ENCODE assay signal across 35 cellular contexts in the genomic region with DNA sequence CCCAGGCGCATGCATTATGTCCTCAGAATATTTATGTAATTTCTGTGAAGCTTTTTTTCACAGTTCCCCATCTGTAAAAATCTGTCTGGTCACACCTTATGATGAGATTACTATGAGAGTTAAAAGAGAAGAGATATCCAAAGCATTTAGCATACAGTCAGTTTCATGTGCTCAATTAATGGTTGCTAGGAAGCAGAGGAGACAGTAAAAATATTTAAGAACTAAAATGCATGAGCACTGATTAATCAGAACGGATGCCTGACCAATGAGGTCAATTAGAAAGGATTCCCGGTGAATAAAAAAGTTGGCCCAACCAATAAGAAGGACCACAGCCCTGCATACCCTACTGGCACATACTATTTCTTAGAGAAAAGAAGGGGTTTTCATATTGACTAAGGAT.
"Had no signal": no experiment of that assay in that cellular context is flagged by ENCODE, and none has a peak within 500 bp of the region (broad histone marks: within the 10 kb centered on the region; RNA-seq: fewer than 3 reads in every experiment).

No MANE protein-coding gene starts in this region.

- H3K27ac ChIP-seq: ascending aorta, body of pancreas, Peyer's patch, SJSA1, WERI-Rb-1 had no signal

- ATAC-seq: activated CD8-positive, alpha-beta T cell treated with anti-CD3 and anti-CD28 coated beads for 36 hours; activated T-cell treated with anti-CD3 and anti-CD28 coated beads, Interleukin-2, amount 50 U/mL, for 72 hours; activated T-helper 17 cell treated with anti-CD3 and anti-CD28 coated beads, Interleukin-2, amount 50 U/mL, for 72 hours; body of pancreas had no signal

- H3K4me3 ChIP-seq: ascending aorta, body of pancreas, Peyer's patch, SJSA1 had no signal

- H3K4me1 ChIP-seq: ascending aorta, body of pancreas, Peyer's patch had no signal

- H3K9me3 ChIP-seq: ascending aorta, body of pancreas, Peyer's patch, SJSA1 had no signal

- DNase-seq: activated CD4-positive, alpha-beta T cell treated with anti-CD3 and anti-CD28 coated beads for 1 hour; activated CD4-positive, alpha-beta T cell treated with anti-CD3 and anti-CD28 coated beads, Interleukin-2, amount 10 ng/mL, durations not matched to agents 24 days and 14 days; activated CD4-positive, alpha-beta T cell treated with anti-CD3 and anti-CD28 coated beads, Interleukin-2, amount 50 U/mL, for 4 hours; activated CD4-positive, CD25-positive, alpha-beta regulatory T cell; activated CD8-positive, alpha-beta T cell treated with anti-CD3 and anti-CD28 coated beads for 36 hours; activated effector memory CD4-positive, alpha-beta T cell treated with anti-CD3 and anti-CD28 coated beads, Interleukin-2, amount 50 U/mL, for 16 hours; activated naive CD4-positive, alpha-beta T cell; activated naive CD4-positive, alpha-beta T cell treated with anti-CD3 and anti-CD28 coated beads, Interleukin-2, amount 50 U/mL, for 16 hours; activated naive CD8-positive, alpha-beta T cell treated with anti-CD3 and anti-CD28 coated beads, Interleukin-2, amount 10 ng/mL, durations not matched to agents 7 days and 5 days; activated T-cell treated with anti-CD3 and anti-CD28 coated beads, Interleukin-2, amount 50 U/mL, for 1 hour; activated T-cell treated with anti-CD3 and anti-CD28 coated beads, Interleukin-2, amount 50 U/mL, for 72 hours; amygdala; body of pancreas; caudate nucleus; cerebellar nuclear complex; NCI-H1092 treated with DMSO at 0.1 percent for 48 hours; NCI-H1417 treated with DMSO at 0.1 percent for 48 hours; NCI-H1930; NCI-H2081 treated with DMSO at 0.1 percent for 48 hours; NCI-H226; NCI-H446 treated with DMSO at 0.1 percent for 48 hours; NCI-H524; NCI-H69; Peyer's patch; RPMI8226; SHP77 treated with DMSO at 0.1 percent for 48 hours; SW 1271; T-helper 1 cell; T-helper 2 cell; T1000; WERI-Rb-1 had no signal

- H3K36me3 ChIP-seq: ascending aorta, Peyer's patch, SJSA1, WERI-Rb-1 had no signal

- H3K27me3 ChIP-seq: ascending aorta, body of pancreas, Peyer's patch, SJSA1 had no signal

- FAIRE-seq: bronchial epithelial cell had no signal
